8 cellular contexts compared by ENCODE assay signal in genomic region chr2:161244387-161245236, GRCh38.
A peak's percentile ranks its signal among the peaks of the same experiment; 100 is the strongest.
DNase-seq lines count a peak whose midpoint lies in the region; ATAC-seq, FAIRE-seq and TF ChIP-seq lines count a peak whose summit lies in the region.
"Not testable (repeated sequence)": the region's sequence is repeated elsewhere in the genome, so short reads cannot be mapped to it uniquely, and the experiment has no call there.

No MANE protein-coding gene starts in this region.

- peak overlapping the region; percentile 85 to 90 for H3K4me3 Mint-ChIP-seq in CD14-positive monocyte
- peak overlapping the region; percentile 84 for H3K4me3 Mint-ChIP-seq in WTC11
- H3K4me3 Mint-ChIP-seq in activated naive CD8-positive, alpha-beta T cell treated with anti-CD3 and anti-CD28 coated beads, Interleukin-2, amount 10 ng/mL, durations not matched to agents 7 days and 5 days: peak overlapping the region; percentile 85

- H3K4me1 ChIP-seq in iPS-20b (ENCODE audit: insufficient read depth, low read length): peaks cover 26% of the 10 kb centered on the region
- H3K4me1 ChIP-seq in small intestine (ENCODE audit: control insufficient read depth in 2 of 2, insufficient read depth in 1 of 2, low read depth in 1 of 2, low read length in 1 of 2): not testable (repeated sequence)

- H3K27ac Mint-ChIP-seq in CD14-positive monocyte (peak overlapping the region in 4 of 7 donors; percentile 4 to 90 (median 50)), WTC11 (peak overlapping the region; percentile 84)
- peak overlapping the region; percentile 89 for H3K27ac Mint-ChIP-seq in activated naive CD8-positive, alpha-beta T cell treated with anti-CD3 and anti-CD28 coated beads, Interleukin-2, amount 10 ng/mL, durations not matched to agents 7 days and 5 days

- H3K27me3 Mint-ChIP-seq in CD14-positive monocyte (ENCODE audit: low read depth in 3 of 3) (peaks cover 9 to 35% (median 15%) of the 10 kb centered on the region in 3 donors), WTC11 (ENCODE audit: low read depth) (peaks cover 66% of the 10 kb centered on the region)
- H3K27me3 Mint-ChIP-seq in activated naive CD8-positive, alpha-beta T cell treated with anti-CD3 and anti-CD28 coated beads, Interleukin-2, amount 10 ng/mL, durations not matched to agents 7 days and 5 days: not testable (repeated sequence)

- not testable (repeated sequence) for H3K9me3 ChIP-seq in iPS-20b (ENCODE audit: insufficient read depth, low read depth, low read length); small intestine (ENCODE audit: control insufficient read depth, low read depth)

- peak; percentile 91 for ATAC-seq in HG02938 (IDR thresholded peaks at IDR 0.05; ENCODE audit: unreplicated experiment)
- peak; percentile 97 for ATAC-seq in WTC11
- ATAC-seq in activated naive CD8-positive, alpha-beta T cell treated with anti-CD3 and anti-CD28 coated beads, Interleukin-2, amount 10 ng/mL, durations not matched to agents 7 days and 5 days (ENCODE audit: low read depth): peak; percentile 99

- peak overlapping the region; percentile 58 for H3K9ac ChIP-seq in iPS-20b (ENCODE audit: low read depth, low read length)

- FAIRE-seq in small intestine (lab: Jason Lieb, UNC): not testable (repeated sequence)

- not testable (repeated sequence) for H3K27ac ChIP-seq in iPS-20b (ENCODE audit: low read length)
- peak overlapping the region; percentile 62 to 80 for H3K27ac ChIP-seq in small intestine (ENCODE audit: low read depth in 1 of 2, low read length in 1 of 2)

- not testable (repeated sequence) for DNase-seq in CD14-positive monocyte (ENCODE audit: low spot score)
- DNase-seq in NCI-H1105 treated with DMSO at 0.1 percent for 48 hours (lab: John Stamatoyannopoulos, UW) (peak; percentile 13), WTC11 (ENCODE audit: low spot score) (peak; percentile 68), small intestine (peak; percentile 83)
- peak; percentile 71 for DNase-seq in activated naive CD8-positive, alpha-beta T cell treated with anti-CD3 and anti-CD28 coated beads, Interleukin-2, amount 10 ng/mL, durations not matched to agents 7 days and 5 days

- not testable (repeated sequence) for H3K36me3 ChIP-seq in iPS-20b (ENCODE audit: insufficient read depth, low read depth, low read length); small intestine (ENCODE audit: control insufficient read depth in 2 of 2, insufficient read depth in 2 of 2, low read length in 2 of 2)

- not testable (repeated sequence) for H3K9me3 Mint-ChIP-seq in CD14-positive monocyte; WTC11; activated naive CD8-positive, alpha-beta T cell treated with anti-CD3 and anti-CD28 coated beads, Interleukin-2, amount 10 ng/mL, durations not matched to agents 7 days and 5 days

- peak overlapping the region; percentile 68 for H3K4me3 ChIP-seq in iPS-20b (ENCODE audit: low read length)
- H3K4me3 ChIP-seq in small intestine (ENCODE audit: low read depth in 1 of 2, low read length in 2 of 2): peak overlapping the region; percentile 36 to 67

- not testable (repeated sequence) for TF ChIP-seq CTCF in CD14-positive monocyte (IDR thresholded peaks at IDR 0.05); WTC11 (IDR thresholded peaks at IDR 0.05)

- intact Hi-C loops in CD14-positive monocyte (cut with micrococcal nuclease): not testable (repeated sequence)

- peak; percentile 59 for TF ChIP-seq POLR2A in GM19193 (IDR thresholded peaks at IDR 0.05; ENCODE audit: extremely low read depth, insufficient read depth, insufficient read length)

- H3K4me1 Mint-ChIP-seq in CD14-positive monocyte: peaks cover 18% of the 10 kb centered on the region
- H3K4me1 Mint-ChIP-seq in WTC11: peaks cover 43% of the 10 kb centered on the region
- H3K4me1 Mint-ChIP-seq in activated naive CD8-positive, alpha-beta T cell treated with anti-CD3 and anti-CD28 coated beads, Interleukin-2, amount 10 ng/mL, durations not matched to agents 7 days and 5 days: peaks cover 27% of the 10 kb centered on the region

- not testable (repeated sequence) for H3K36me3 Mint-ChIP-seq in CD14-positive monocyte; WTC11; activated naive CD8-positive, alpha-beta T cell treated with anti-CD3 and anti-CD28 coated beads, Interleukin-2, amount 10 ng/mL, durations not matched to agents 7 days and 5 days

- POLR2A ChIA-PET in WTC11 (lab: Charles Lee): not testable (repeated sequence)
- POLR2A ChIA-PET in activated naive CD8-positive, alpha-beta T cell treated with anti-CD3 and anti-CD28 coated beads, Interleukin-2, amount 10 ng/mL, durations not matched to agents 7 days and 5 days (lab: Charles Lee): interaction anchor here (0.6 to 1.0 kb wide), 2 partner anchors 12 to 13 kb away, joined by 3 read pairs; no protein-coding TSS in a partner anchor

- 8 to 28% (median 21%) methylated on average over 31 to 50 of the region's 53 CpGs for WGBS in small intestine, 3 donors

- CTCF ChIA-PET in WTC11 (lab: Charles Lee): interaction anchor here (0.6 kb wide), 1 partner anchor 19 kb away, joined by 4 read pairs; no protein-coding TSS in a partner anchor

- peaks cover 77% of the 10 kb centered on the region for H3K27me3 ChIP-seq in iPS-20b (ENCODE audit: insufficient read depth, low read length)
- not testable (repeated sequence) for H3K27me3 ChIP-seq in small intestine (ENCODE audit: control insufficient read depth in 2 of 2, insufficient read depth in 2 of 2, low read length in 2 of 2)

TF ChIP-seq in WTC11, 78 proteins besides CTCF, POLR2A, EP300 and RAD21:
- peak; percentile 29; the same call in 1 of the 2 replicates for TF ChIP-seq NR2C2 (CRISPR knock-in tag; IDR thresholded peaks at IDR 0.05)
- peak; percentile 54; the same call in 1 of the 2 replicates for TF ChIP-seq HMGXB4 (CRISPR knock-in tag; IDR thresholded peaks at IDR 0.05)
